23 cellular contexts compared by ENCODE assay signal in the genomic region with DNA sequence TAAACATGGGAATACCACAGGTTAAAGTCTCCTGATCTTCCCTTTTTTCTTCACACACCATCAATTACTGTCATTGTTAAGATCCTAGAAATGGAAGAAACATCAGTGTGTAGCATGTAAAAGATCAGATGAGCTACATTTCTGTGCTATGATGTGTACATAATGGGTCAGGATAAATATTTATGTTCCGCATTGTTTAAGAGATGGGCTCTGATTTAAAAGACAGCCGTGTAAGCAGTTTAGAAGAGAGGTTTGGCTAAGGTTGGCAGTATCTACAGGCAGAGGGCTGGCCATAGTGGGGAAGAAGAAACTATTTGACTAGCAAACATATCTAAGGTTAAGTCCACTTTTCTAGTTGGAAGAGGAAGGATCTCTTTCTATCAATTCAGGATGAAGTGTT. TPM values are rescaled to one million over a fixed set of nuclear protein-coding genes. Genes with fewer than 3 reads are reported as not detected.
DNase-seq lines count a peak whose midpoint lies in the region; ATAC-seq and TF ChIP-seq lines count a peak whose summit lies in the region.
"Had no signal": no experiment of that assay in that cellular context is flagged by ENCODE, and none has a peak within 500 bp of the region (broad histone marks: within the 10 kb centered on the region; RNA-seq: fewer than 3 reads in every experiment).

No MANE protein-coding gene starts in this region.

- POLR2A ChIA-PET in SK-N-SH (lab: Yijun Ruan, JAX): no interaction called here

- in situ Hi-C loops in Caki2 (cut with HindIII; ENCODE audit: low pct_unique_long_range_greater_than_20kb, low sequenced_read_pairs): loop anchor here (25.0 kb wide), 1 partner anchor 218 kb away; no protein-coding TSS in a partner anchor

- H3K27me3 ChIP-seq in SK-N-SH (ENCODE audit: insufficient read depth): no peaks in the 10 kb centered on the region
- H3K27me3 ChIP-seq: heart right ventricle, pancreas had no signal

- TF ChIP-seq EP300 in SK-N-SH (IDR thresholded peaks at IDR 0.05; ENCODE audit: borderline replicate concordance in 1 of 2, low read depth in 1 of 2, low read length in 1 of 2): no peak

- CTCF ChIA-PET in SK-N-SH (lab: Yijun Ruan, JAX): interaction anchor here (0.7 to 1.4 kb wide), 2 partner anchors 111 to 216 kb away, joined by 3 read pairs; no protein-coding TSS in a partner anchor

- H3K79me2 ChIP-seq in SK-N-SH (ENCODE audit: insufficient read depth): no peaks in the 10 kb centered on the region

- H3K9me2 ChIP-seq in SK-N-SH: no peaks in the 10 kb centered on the region

- H3K4me3 ChIP-seq in foreskin fibroblast (ENCODE audit: low read depth in 1 of 2, low read length in 2 of 2): no peak overlapping the region
- no peak overlapping the region for H3K4me3 ChIP-seq in SK-N-SH (ENCODE audit: low read depth in 2 of 2, low read length in 1 of 2)
- H3K4me3 ChIP-seq: heart right ventricle, pancreas had no signal

- no peak for TF ChIP-seq RAD21 in SK-N-SH (IDR thresholded peaks at IDR 0.05; ENCODE audit: low read length)

- no peak overlapping the region for H3K4me2 ChIP-seq in SK-N-SH

- no peak overlapping the region for H3K27ac ChIP-seq in SK-N-SH (ENCODE audit: low read depth in 2 of 2, low read length in 1 of 2)
- H3K27ac ChIP-seq: heart right ventricle, pancreas had no signal

- no peaks in the 10 kb centered on the region for H3K36me3 ChIP-seq in SK-N-SH (replicated peaks in 1 of 2; ENCODE audit: control insufficient read depth in 1 of 2, insufficient read depth in 2 of 2, low read length in 1 of 2)
- H3K36me3 ChIP-seq: heart right ventricle, pancreas had no signal

- H4K20me1 ChIP-seq in SK-N-SH (ENCODE audit: insufficient read depth): no peaks in the 10 kb centered on the region

- no peaks in the 10 kb centered on the region for H3K4me1 ChIP-seq in SK-N-SH (ENCODE audit: control insufficient read depth in 1 of 2, insufficient read depth in 2 of 2, low read depth in 1 of 2, low read length in 1 of 2)
- H3K4me1 ChIP-seq: pancreas had no signal

- TF ChIP-seq CTCF in foreskin fibroblast (IDR thresholded peaks at IDR 0.05; ENCODE audit: low read depth, low read length) (no peak), SK-N-SH (IDR thresholded peaks at IDR 0.05) (no peak)

- 38% methylated on average over 2 of the region's 2 CpGs for WGBS in SK-N-SH (ENCODE audit: low lambda C conversion rate)

- no peaks in the 10 kb centered on the region for H3F3A ChIP-seq in SK-N-SH (replicated peaks; ENCODE audit: insufficient read depth)

- H2AFZ ChIP-seq in SK-N-SH (ENCODE audit: low read depth): no peak overlapping the region

- no peak overlapping the region for H3K9ac ChIP-seq in SK-N-SH

- DNase-seq in Caki2 (ENCODE audit: low read depth) (peak; percentile 21), HS-27A (ENCODE audit: low read depth) (peak; percentile 24), amniotic epithelial cell (ENCODE audit: low read depth) (peak; percentile 38), foreskin fibroblast (peak; percentile 22 to 68), SK-N-SH (no peak), posterior cingulate gyrus (no peak)
- DNase-seq in activated CD4-positive, alpha-beta T cell treated with anti-CD3 and anti-CD28 coated beads, Interleukin-2, amount 50 U/mL, for 1 hour: no peak
- DNase-seq: activated CD4-positive, alpha-beta T cell treated with anti-CD3 and anti-CD28 coated beads, Interleukin-2, amount 50 U/mL, for 48 hours; activated naive CD4-positive, alpha-beta T cell treated with anti-CD3 and anti-CD28 coated beads, Interleukin-2, amount 50 U/mL, for 16 hours; activated T-cell treated with anti-CD3 and anti-CD28 coated beads, Interleukin-2, amount 50 U/mL, for 1 hour; COR-L47; GDM1; H9; heart right ventricle; naive thymus-derived CD8-positive, alpha-beta T cell; NCI-H146; pancreas; RPMI8226; stimulated activated CD4-positive, alpha-beta T cell treated with anti-CD3 and anti-CD28 coated beads, Interleukin-2, amount 100 ng/mL, for 48 hours; T-cell had no signal

- intact Hi-C loops in posterior cingulate gyrus (cut with DNase I): no loop called here

- no peaks in the 10 kb centered on the region for H3K9me3 ChIP-seq in SK-N-SH
- H3K9me3 ChIP-seq: heart right ventricle, pancreas had no signal

- no peak for ATAC-seq in HG02571 (IDR thresholded peaks at IDR 0.05; ENCODE audit: unreplicated experiment)
- ATAC-seq: esophagus mucosa; heart right ventricle; naive thymus-derived CD8-positive, alpha-beta T cell; pancreas; T-cell had no signal

TF ChIP-seq in SK-N-SH, 30 proteins besides CTCF, POLR2A, EP300 and RAD21:
- TF ChIP-seq MXI1 (IDR thresholded peaks at IDR 0.05; ENCODE audit: low read depth, low read length): no peak
- TF ChIP-seq, protein P1, sequence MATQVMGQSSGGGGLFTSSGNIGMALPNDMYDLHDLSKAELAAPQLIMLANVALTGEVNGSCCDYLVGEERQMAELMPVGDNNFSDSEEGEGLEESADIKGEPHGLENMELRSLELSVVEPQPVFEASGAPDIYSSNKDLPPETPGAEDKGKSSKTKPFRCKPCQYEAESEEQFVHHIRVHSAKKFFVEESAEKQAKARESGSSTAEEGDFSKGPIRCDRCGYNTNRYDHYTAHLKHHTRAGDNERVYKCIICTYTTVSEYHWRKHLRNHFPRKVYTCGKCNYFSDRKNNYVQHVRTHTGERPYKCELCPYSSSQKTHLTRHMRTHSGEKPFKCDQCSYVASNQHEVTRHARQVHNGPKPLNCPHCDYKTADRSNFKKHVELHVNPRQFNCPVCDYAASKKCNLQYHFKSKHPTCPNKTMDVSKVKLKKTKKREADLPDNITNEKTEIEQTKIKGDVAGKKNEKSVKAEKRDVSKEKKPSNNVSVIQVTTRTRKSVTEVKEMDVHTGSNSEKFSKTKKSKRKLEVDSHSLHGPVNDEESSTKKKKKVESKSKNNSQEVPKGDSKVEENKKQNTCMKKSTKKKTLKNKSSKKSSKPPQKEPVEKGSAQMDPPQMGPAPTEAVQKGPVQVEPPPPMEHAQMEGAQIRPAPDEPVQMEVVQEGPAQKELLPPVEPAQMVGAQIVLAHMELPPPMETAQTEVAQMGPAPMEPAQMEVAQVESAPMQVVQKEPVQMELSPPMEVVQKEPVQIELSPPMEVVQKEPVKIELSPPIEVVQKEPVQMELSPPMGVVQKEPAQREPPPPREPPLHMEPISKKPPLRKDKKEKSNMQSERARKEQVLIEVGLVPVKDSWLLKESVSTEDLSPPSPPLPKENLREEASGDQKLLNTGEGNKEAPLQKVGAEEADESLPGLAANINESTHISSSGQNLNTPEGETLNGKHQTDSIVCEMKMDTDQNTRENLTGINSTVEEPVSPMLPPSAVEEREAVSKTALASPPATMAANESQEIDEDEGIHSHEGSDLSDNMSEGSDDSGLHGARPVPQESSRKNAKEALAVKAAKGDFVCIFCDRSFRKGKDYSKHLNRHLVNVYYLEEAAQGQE (IDR thresholded peaks at IDR 0.05; ENCODE audit: low read depth, low read length): no peak
- no peak for TF ChIP-seq TEAD4 (IDR thresholded peaks at IDR 0.05; ENCODE audit: borderline replicate concordance, insufficient read depth)
- no peak for TF ChIP-seq YY1 (IDR thresholded peaks at IDR 0.05; ENCODE audit: low read depth)
- TF ChIP-seq EZH2phosphoT487 (IDR thresholded peaks at IDR 0.05; ENCODE audit: borderline replicate concordance, low read depth): no peak
- TF ChIP-seq USF2 (IDR thresholded peaks at IDR 0.05; ENCODE audit: borderline replicate concordance, low read depth, low read length): no peak
- TF ChIP-seq GABPA (IDR thresholded peaks at IDR 0.05; ENCODE audit: low read depth): no peak
- no peak for TF ChIP-seq POLR2AphosphoS5 (IDR thresholded peaks at IDR 0.05; ENCODE audit: low read depth, low read length)
- no peak for TF ChIP-seq IRF3 (IDR thresholded peaks at IDR 0.05; ENCODE audit: low read depth, low read length)
- TF ChIP-seq FOXJ3 (CRISPR knock-in tag; IDR thresholded peaks at IDR 0.05): no peak
- TF ChIP-seq ELF1 (IDR thresholded peaks at IDR 0.05): no peak
- TF ChIP-seq, protein P2, sequence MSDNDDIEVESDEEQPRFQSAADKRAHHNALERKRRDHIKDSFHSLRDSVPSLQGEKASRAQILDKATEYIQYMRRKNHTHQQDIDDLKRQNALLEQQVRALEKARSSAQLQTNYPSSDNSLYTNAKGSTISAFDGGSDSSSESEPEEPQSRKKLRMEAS (IDR thresholded peaks at IDR 0.05; ENCODE audit: low read depth): no peak
- TF ChIP-seq FOXM1 (IDR thresholded peaks at IDR 0.05; ENCODE audit: low read depth): no peak

RNA-seq across cellular contexts. Expression of gene LRRC9, which starts 49.4 kb away (rescaled TPM):
- not detected in 2 replicates for total RNA-seq in Caki2 (2014; rRNA removed; shearing (Covaris generic); ENCODE audit: low replicate concordance)
- polyA plus RNA-seq in SK-N-SH (2012; rRNA removed): not detected in 2 replicates
- not detected in 2 replicates for polyA plus RNA-seq in SK-N-SH (2012; cell fraction: cytosol; rRNA removed)
- not detected in 2 replicates for polyA plus RNA-seq in SK-N-SH (2012; cell fraction: nucleus; rRNA removed)
- total RNA-seq: lung microvascular endothelial cell; naive thymus-derived CD8-positive, alpha-beta T cell; T-cell had no signal
- polyA plus RNA-seq: naive thymus-derived CD8-positive, alpha-beta T cell had no signal

Comparison
In these comparisons a context has a peak if more than half of its experiments do, and no peak if none do; other contexts are left out.
1. DNase-seq: peak in Caki2 (single experiment), HS-27A (single experiment), amniotic epithelial cell (single experiment) and foreskin fibroblast (2 of 2); none in activated CD4-positive, alpha-beta T cell treated with anti-CD3 and anti-CD28 coated beads, Interleukin-2, amount 50 U/mL, for 1 hour (single experiment), SK-N-SH (single experiment) and posterior cingulate gyrus (0 of 10).